ENCODE assay signal across 17 cellular contexts in genomic region chr14:79248131-79248530, GRCh38.
"Had no signal": no experiment of that assay in that cellular context is flagged by ENCODE, and none has a peak within 500 bp of the region (broad histone marks: within the 10 kb centered on the region; RNA-seq: fewer than 3 reads in every experiment).

No MANE protein-coding gene starts in this region.

- H3K36me3 Mint-ChIP-seq: natural killer cell treated with Interleukin-12 subunit alpha and Interleukin-12 subunit beta and Interleukin-15 and Interleukin-18, amount 100 ng/mL, for 72 hours had no signal

- H3K27ac ChIP-seq: colonic mucosa, esophagus squamous epithelium, hepatocyte, psoas muscle, right lobe of liver, stomach, thoracic aorta, transverse colon had no signal

- H3K4me1 ChIP-seq: colonic mucosa, esophagus squamous epithelium, psoas muscle, right lobe of liver, stomach, transverse colon had no signal

- H3K4me3 Mint-ChIP-seq: natural killer cell treated with Interleukin-12 subunit alpha and Interleukin-12 subunit beta and Interleukin-15 and Interleukin-18, amount 100 ng/mL, for 72 hours had no signal

- H3K4me2 ChIP-seq: hepatocyte had no signal

- H3K79me2 ChIP-seq: hepatocyte had no signal

- DNase-seq: colonic mucosa; dermis blood vessel endothelial cell; esophagus squamous epithelium; foreskin fibroblast; kidney glomerular epithelial cell; psoas muscle; retina; right lobe of liver; stimulated activated CD4-positive, alpha-beta T cell treated with anti-CD3 and anti-CD28 coated beads, Interleukin-2, amount 100 ng/mL, for 24 hours; stimulated activated naive CD4-positive, alpha-beta T cell; stomach; substantia nigra; transverse colon had no signal

- H3K36me3 ChIP-seq: colonic mucosa, esophagus squamous epithelium, right lobe of liver, stomach, thoracic aorta, transverse colon had no signal

- H3K4me3 ChIP-seq: colonic mucosa, esophagus squamous epithelium, hepatocyte, psoas muscle, right lobe of liver, stomach, thoracic aorta, transverse colon had no signal

- H3K9me3 ChIP-seq: colonic mucosa, esophagus squamous epithelium, psoas muscle, right lobe of liver, stomach, thoracic aorta, transverse colon had no signal

- H3K27me3 Mint-ChIP-seq: natural killer cell treated with Interleukin-12 subunit alpha and Interleukin-12 subunit beta and Interleukin-15 and Interleukin-18, amount 100 ng/mL, for 72 hours had no signal

- H3K27ac Mint-ChIP-seq: natural killer cell treated with Interleukin-12 subunit alpha and Interleukin-12 subunit beta and Interleukin-15 and Interleukin-18, amount 100 ng/mL, for 72 hours had no signal

- ATAC-seq: natural killer cell treated with Interleukin-12 subunit alpha and Interleukin-12 subunit beta and Interleukin-15 and Interleukin-18, amount 100 ng/mL, for 72 hours; psoas muscle; right lobe of liver had no signal

- FAIRE-seq: islet of Langerhans had no signal

- H2AFZ ChIP-seq: hepatocyte had no signal

- H3K27me3 ChIP-seq: colonic mucosa, esophagus squamous epithelium, right lobe of liver, stomach, transverse colon had no signal
